30 cellular contexts compared by ENCODE assay signal in genomic region chr10:18367840-18368239, GRCh38.
"Had no signal": no experiment of that assay in that cellular context is flagged by ENCODE, and none has a peak within 500 bp of the region (broad histone marks: within the 10 kb centered on the region; RNA-seq: fewer than 3 reads in every experiment).

No MANE protein-coding gene starts in this region.

- DNase-seq: activated CD4-positive, alpha-beta T cell treated with anti-CD3 and anti-CD28 coated beads for 48 hours; activated CD4-positive, alpha-beta T cell treated with anti-CD3 and anti-CD28 coated beads, Interleukin-2, amount 50 U/mL, for 48 hours; activated CD8-positive, alpha-beta memory T cell treated with anti-CD3 and anti-CD28 coated beads for 24 hours; activated effector memory CD4-positive, alpha-beta T cell treated with Interleukin-2 at 50 U/mL for 16 hours; activated naive CD4-positive, alpha-beta T cell treated with anti-CD3 and anti-CD28 coated beads for 36 hours; activated naive CD8-positive, alpha-beta T cell treated with anti-CD3 and anti-CD28 coated beads for 36 hours; adrenal gland; aorta; body of pancreas; cerebellar nuclear complex; colonic mucosa; effector memory CD8-positive, alpha-beta T cell; kidney glomerular epithelial cell; left lung; naive B cell; nephron progenitor cell; pancreas; stimulated activated CD4-positive, alpha-beta T cell treated with anti-CD3 and anti-CD28 coated beads, Interleukin-15, amount 100 ng/mL, for 24 hours; stimulated activated CD4-positive, alpha-beta T cell treated with anti-CD3 and anti-CD28 coated beads, Interleukin-2, amount 100 ng/mL, for 24 hours; stimulated activated naive B cell treated with anti-CD40 and anti-IgM and Interleukin-4, amounts not matched to agents 10 μg/mL and 1 μg/mL and 100 μg/mL, for 72 hours; stomach; T-helper 17 cell; T1000; transverse colon; WERI-Rb-1 had no signal

- H3K4me3 ChIP-seq: adrenal gland, body of pancreas, cardiac muscle cell, colonic mucosa, left lung, pancreas, right atrium auricular region, stomach, transverse colon had no signal

- ATAC-seq: activated CD4-positive, CD25-positive, alpha-beta regulatory T cell treated with anti-CD3 and anti-CD28 coated beads, Interleukin-2, amount 50 U/mL, for 24 hours; body of pancreas; effector memory CD8-positive, alpha-beta T cell; esophagus mucosa; left lung; pancreas; stimulated activated naive B cell treated with anti-CD40 and anti-IgM and Interleukin-4, amounts not matched to agents 10 μg/mL and 1 μg/mL and 100 μg/mL, for 72 hours; T-helper 17 cell had no signal

- H3K27ac ChIP-seq: adrenal gland, body of pancreas, cardiac muscle cell, colonic mucosa, left lung, neutrophil, pancreas, right atrium auricular region, stomach, transverse colon, WERI-Rb-1 had no signal

- H3K9me3 ChIP-seq: adrenal gland, body of pancreas, colonic mucosa, left lung, neutrophil, pancreas, right atrium auricular region, stomach, transverse colon had no signal

- H3K27me3 ChIP-seq: adrenal gland, body of pancreas, cardiac muscle cell, colonic mucosa, left lung, neutrophil, pancreas, right atrium auricular region, stomach, transverse colon had no signal

- H3K36me3 ChIP-seq: adrenal gland, cardiac muscle cell, colonic mucosa, left lung, neutrophil, pancreas, right atrium auricular region, stomach, transverse colon, WERI-Rb-1 had no signal

- H3K4me1 ChIP-seq: adrenal gland, body of pancreas, colonic mucosa, left lung, pancreas, right atrium auricular region had no signal
